In the genomic region with DNA sequence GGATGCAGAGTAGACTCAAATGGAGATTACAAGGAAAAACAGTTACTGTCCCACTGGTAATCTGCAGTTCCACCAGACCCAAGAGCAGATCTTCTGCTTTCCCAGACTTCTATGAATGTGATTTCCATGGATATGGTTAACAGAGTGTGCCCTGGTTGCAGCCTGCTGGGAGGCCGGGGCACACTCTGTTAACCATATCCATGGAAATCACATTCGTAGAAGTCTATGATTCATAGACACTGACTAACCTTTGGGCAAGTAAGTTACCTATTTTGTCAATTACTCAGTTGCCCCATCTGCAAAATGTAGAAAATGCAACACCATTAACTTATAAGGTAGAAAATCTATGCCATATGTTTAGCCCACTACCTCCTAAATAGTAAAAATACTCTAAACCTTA, we compare ENCODE assay signal across 14 cellular contexts.
"Had no signal": no experiment of that assay in that cellular context is flagged by ENCODE, and none has a peak within 500 bp of the region (broad histone marks: within the 10 kb centered on the region; RNA-seq: fewer than 3 reads in every experiment).

No MANE protein-coding gene starts in this region.

- DNase-seq: activated B cell treated with CpG ODN at 0.5 μM for 24 hours; activated CD4-positive, alpha-beta T cell treated with anti-CD3 and anti-CD28 coated beads, Interleukin-2, amount 50 U/mL, for 1 hour; activated naive CD4-positive, alpha-beta T cell treated with anti-CD3 and anti-CD28 coated beads, Interleukin-2, amount 10 ng/mL, durations not matched to agents 7 days and 5 days; adrenal gland; body of pancreas; cerebellar nuclear complex; effector memory CD8-positive, alpha-beta T cell; erythroblast; heart right ventricle; spleen; stimulated activated CD4-positive, alpha-beta T cell treated with anti-CD3 and anti-CD28 coated beads, Interleukin-1b, Interleukin-23, amount 100 ng/mL, for 48 hours; stimulated activated naive B cell treated with anti-CD40 and anti-IgM and Interleukin-4, amounts not matched to agents 10 μg/mL and 1 μg/mL and 100 μg/mL, for 72 hours; transverse colon had no signal

- H3K27ac ChIP-seq: adrenal gland, body of pancreas, heart right ventricle, parathyroid adenoma, spleen, transverse colon had no signal

- H3K27me3 ChIP-seq: adrenal gland, body of pancreas, heart right ventricle, spleen, transverse colon had no signal

- H3K79me2 ChIP-seq: parathyroid adenoma had no signal

- ATAC-seq: body of pancreas; effector memory CD8-positive, alpha-beta T cell; heart right ventricle; stimulated activated naive B cell treated with anti-CD40 and anti-IgM and Interleukin-4, amounts not matched to agents 10 μg/mL and 1 μg/mL and 100 μg/mL, for 72 hours had no signal

- H3K4me3 ChIP-seq: adrenal gland, body of pancreas, heart right ventricle, spleen, transverse colon had no signal

- H3K36me3 ChIP-seq: adrenal gland, heart right ventricle, spleen, transverse colon had no signal

- H3K4me1 ChIP-seq: adrenal gland, body of pancreas, heart right ventricle, parathyroid adenoma, spleen, transverse colon had no signal

- H2AFZ ChIP-seq: parathyroid adenoma had no signal

- H3K9me3 ChIP-seq: adrenal gland, body of pancreas, spleen, transverse colon had no signal
